ENCODE assay signal across 22 cellular contexts in genomic region chr3:155270063-155270462, GRCh38. TPM values are rescaled to one million over a fixed set of nuclear protein-coding genes. Genes with fewer than 3 reads are reported as not detected.
DNase-seq lines count a peak whose midpoint lies in the region; ATAC-seq and TF ChIP-seq lines count a peak whose summit lies in the region.
"Had no signal": no experiment of that assay in that cellular context is flagged by ENCODE, and none has a peak within 500 bp of the region (broad histone marks: within the 10 kb centered on the region; RNA-seq: fewer than 3 reads in every experiment).

No MANE protein-coding gene starts in this region.

- no peak for TF ChIP-seq EP300 in SK-N-SH (IDR thresholded peaks at IDR 0.05; ENCODE audit: borderline replicate concordance in 1 of 2, low read depth in 1 of 2, low read length in 1 of 2)

- no peaks in the 10 kb centered on the region for H3K36me3 ChIP-seq in SK-N-SH (replicated peaks in 1 of 2; ENCODE audit: control insufficient read depth in 1 of 2, insufficient read depth in 2 of 2, low read length in 1 of 2)
- H3K36me3 ChIP-seq in PC-3 (ENCODE audit: low read depth, low read length), result no peaks in the 10 kb centered on the region
- H3K36me3 ChIP-seq in smooth muscle cell (ENCODE audit: low read depth), result no peaks in the 10 kb centered on the region

- no peak for TF ChIP-seq RAD21 in SK-N-SH (IDR thresholded peaks at IDR 0.05; ENCODE audit: low read length)

- BruUV-seq in PC-3 (replicated peaks; lab: Mats Ljungman, UMichigan), result no TSS peak

- H3K27ac ChIP-seq in SK-N-SH (ENCODE audit: low read depth in 2 of 2, low read length in 1 of 2), result no peak overlapping the region
- peak overlapping the region; percentile 82 for H3K27ac ChIP-seq in PC-3 (ENCODE audit: low read length)
- peak overlapping the region; percentile 89 for H3K27ac ChIP-seq in smooth muscle cell (ENCODE audit: low read depth)

- ATAC-seq in SK-N-SH treated with all-trans-retinoic acid at 6 μM for 48 hours, result no peak
- peak; percentile 54; the same call in 1 of the 2 replicates for ATAC-seq in PC-3
- no peak for ATAC-seq in omental fat pad (ENCODE audit: low FRiP score)

- H4K20me1 ChIP-seq in SK-N-SH (ENCODE audit: insufficient read depth) (no peaks in the 10 kb centered on the region), PC-3 (ENCODE audit: low read length) (no peaks in the 10 kb centered on the region), smooth muscle cell (ENCODE audit: low read depth) (no peaks in the 10 kb centered on the region)

- 36% methylated on average over 3 of the region's 3 CpGs for WGBS in SK-N-SH (ENCODE audit: low lambda C conversion rate)
- 79% methylated on average over 3 of the region's 3 CpGs for WGBS in smooth muscle cell (ENCODE audit: low lambda C conversion rate)

- H3K4me3 ChIP-seq in SK-N-SH (ENCODE audit: low read depth in 2 of 2, low read length in 1 of 2) (no peak overlapping the region), PC-3 (ENCODE audit: low read length) (peak overlapping the region; percentile 32; the same call in 1 of the 2 replicates), epithelial cell of esophagus (ENCODE audit: low read length) (no peak overlapping the region), smooth muscle cell (no peak overlapping the region)

- DNase-seq in SK-N-SH (no peak), PC-3 (peak; percentile 94), epithelial cell of esophagus (ENCODE audit: low read depth) (peak; percentile 85), smooth muscle cell (lab: John Stamatoyannopoulos, UW; ENCODE audit: unreplicated experiment) (no peak), omental fat pad (ENCODE audit: low spot score) (no peak), head of caudate nucleus (no peak), SHP77 (lab: John Stamatoyannopoulos, UW) (no peak)
- DNase-seq: CD8-positive, alpha-beta memory T cell; EL; GF-D8; KG1; MV-4-11; NCI-H1694 treated with DMSO at 0.1 percent for 48 hours; NCI-H2081 treated with DMSO at 0.1 percent for 48 hours; NCI-H446; NCI-H526; SW 1271 had no signal

- H2AFZ ChIP-seq in SK-N-SH (ENCODE audit: low read depth), result 0 out of 2 replicates have a peak overlapping the region, but pooled peaks have one; percentile 39
- H2AFZ ChIP-seq in PC-3 (ENCODE audit: low read length), result peak overlapping the region; percentile 63; the same call in 1 of the 2 replicates
- peak overlapping the region; percentile 65 for H2AFZ ChIP-seq in smooth muscle cell (ENCODE audit: low read depth)

- TF ChIP-seq CTCF in SK-N-SH (IDR thresholded peaks at IDR 0.05) (no peak), PC-3 (conservative IDR thresholded peaks at IDR 0.05; ENCODE audit: low read depth, low read length) (no peak), epithelial cell of esophagus (IDR thresholded peaks at IDR 0.05; ENCODE audit: insufficient read depth, low read depth, low read length, missing control alignments) (no peak), smooth muscle cell (IDR thresholded peaks at IDR 0.05; ENCODE audit: borderline replicate concordance, insufficient read depth, poor library complexity, severe bottlenecking) (no peak), omental fat pad (IDR thresholded peaks at IDR 0.05) (no peak)

- intact Hi-C loops in PC-3 (cut with micrococcal nuclease) (no loop called here), head of caudate nucleus (cut with DNase I) (no loop called here)

- POLR2A ChIA-PET in SK-N-SH (lab: Yijun Ruan, JAX), result no interaction called here
- POLR2A ChIA-PET in PC-3 (lab: Charles Lee; ENCODE audit: unreplicated experiment), result no interaction called here

- H3K27me3 ChIP-seq in SK-N-SH (ENCODE audit: insufficient read depth) (no peaks in the 10 kb centered on the region), PC-3 (ENCODE audit: low read length) (no peaks in the 10 kb centered on the region), smooth muscle cell (ENCODE audit: low read depth) (no peaks in the 10 kb centered on the region)

- H3K79me2 ChIP-seq in SK-N-SH (ENCODE audit: insufficient read depth), result no peaks in the 10 kb centered on the region
- H3K79me2 ChIP-seq in PC-3 (ENCODE audit: low read length), result no peaks in the 10 kb centered on the region
- H3K79me2 ChIP-seq in smooth muscle cell (ENCODE audit: low read depth), result no peaks in the 10 kb centered on the region

- H3K9me3 ChIP-seq in SK-N-SH (no peaks in the 10 kb centered on the region), PC-3 (ENCODE audit: low read length) (no peaks in the 10 kb centered on the region), smooth muscle cell (replicated peaks; ENCODE audit: low read depth) (no peaks in the 10 kb centered on the region)

- H3K4me2 ChIP-seq in SK-N-SH (no peak overlapping the region), PC-3 (ENCODE audit: low read length) (peak overlapping the region; percentile 74), smooth muscle cell (peak overlapping the region; percentile 60)

- H3K4me1 ChIP-seq in SK-N-SH (ENCODE audit: control insufficient read depth in 1 of 2, insufficient read depth in 2 of 2, low read depth in 1 of 2, low read length in 1 of 2) (no peaks in the 10 kb centered on the region), PC-3 (ENCODE audit: insufficient read depth, low read length) (peaks cover 24% of the 10 kb centered on the region), smooth muscle cell (ENCODE audit: low read depth) (no peaks in the 10 kb centered on the region)

- H3K9ac ChIP-seq in SK-N-SH (no peak overlapping the region), PC-3 (ENCODE audit: low read length) (peak overlapping the region; percentile 32), smooth muscle cell (ENCODE audit: low read depth) (peak overlapping the region; percentile 10)

- CTCF ChIA-PET in SK-N-SH (lab: Yijun Ruan, JAX) (no interaction called here), PC-3 (lab: Charles Lee) (no interaction called here)

- H3F3A ChIP-seq in SK-N-SH (replicated peaks; ENCODE audit: insufficient read depth), result no peaks in the 10 kb centered on the region
- no peaks in the 10 kb centered on the region for H3F3A ChIP-seq in PC-3 (ENCODE audit: low read length, unreplicated experiment)
- no peaks in the 10 kb centered on the region for H3F3A ChIP-seq in smooth muscle cell (ENCODE audit: low read depth)

- H3K9me2 ChIP-seq in SK-N-SH, result no peaks in the 10 kb centered on the region
- H3K9me2 ChIP-seq in PC-3 (replicated peaks; ENCODE audit: low read length), result no peaks in the 10 kb centered on the region

TF ChIP-seq in SK-N-SH, 30 proteins besides CTCF, POLR2A, EP300 and RAD21 (continues in another document):
- TF ChIP-seq RXRA (IDR thresholded peaks at IDR 0.05; ENCODE audit: borderline replicate concordance, low read depth) (no peak), USF1 (IDR thresholded peaks at IDR 0.05; ENCODE audit: borderline replicate concordance, low read depth) (no peak), EZH2phosphoT487 (IDR thresholded peaks at IDR 0.05; ENCODE audit: borderline replicate concordance, low read depth) (no peak), MEF2A (IDR thresholded peaks at IDR 0.05; ENCODE audit: borderline replicate concordance, low read depth) (no peak), USF2 (IDR thresholded peaks at IDR 0.05; ENCODE audit: borderline replicate concordance, low read depth, low read length) (no peak), RCOR1 (IDR thresholded peaks at IDR 0.05; ENCODE audit: low read length) (no peak), CHD2 (IDR thresholded peaks at IDR 0.05; ENCODE audit: low read length, partially characterized antibody) (no peak)

TF ChIP-seq in SK-N-SH treated with all-trans-retinoic acid at 6 μM for 48 hours, 23 proteins besides CTCF, POLR2A, EP300 and RAD21:
- TF ChIP-seq OSR1 (CRISPR knock-in tag; IDR thresholded peaks at IDR 0.05) (no peak), ZNF8 (CRISPR knock-in tag; IDR thresholded peaks at IDR 0.05) (no peak), ZNF70 (CRISPR knock-in tag; IDR thresholded peaks at IDR 0.05) (no peak), ZFP30 (CRISPR knock-in tag; IDR thresholded peaks at IDR 0.05) (no peak), RARB (CRISPR knock-in tag; IDR thresholded peaks at IDR 0.05) (no peak)

RNA-seq across cellular contexts. Expression of gene STRIT1, which starts 23.4 kb away (rescaled TPM):
- polyA plus RNA-seq in SK-N-SH (2012; rRNA removed) (not detected in 2 replicates), smooth muscle cell (not detected in 2 replicates)
- not detected in 2 replicates for polyA plus RNA-seq in SK-N-SH (2012; cell fraction: cytosol; rRNA removed)
- polyA plus RNA-seq in SK-N-SH (2012; cell fraction: nucleus; rRNA removed), result not detected in 2 replicates
- total RNA-seq in PC-3 (2014; rRNA removed) (not detected in 2 replicates), smooth muscle cell (not detected in 2 replicates), omental fat pad (not detected)
- total RNA-seq: A172; CD8-positive, alpha-beta memory T cell; HT1080; SK-MEL-5 had no signal
- polyA plus RNA-seq: AG04450; CD8-positive, alpha-beta memory T cell had no signal

Comparison
In these comparisons a context has a peak if more than half of its experiments do, and no peak if none do; other contexts are left out.
1. DNase-seq: peak in PC-3 (single experiment) and epithelial cell of esophagus (single experiment); none in SK-N-SH (single experiment), smooth muscle cell (single experiment), omental fat pad (single experiment), head of caudate nucleus (0 of 42) and SHP77 (0 of 2).
2. H3K27ac ChIP-seq: peak in PC-3 (single experiment) and smooth muscle cell (single experiment); none in SK-N-SH (0 of 2).
3. Peak in every context shown above with its lines, with median percentiles within 50 percentile points of each other: H2AFZ ChIP-seq.